In genomic region chr6:167091149-167092107, GRCh38 we compare ENCODE assay signal across 12 cellular contexts. TPM values are rescaled to one million over a fixed set of nuclear protein-coding genes. Genes with fewer than 3 reads are reported as not detected.
DNase-seq lines count a peak whose midpoint lies in the region; ATAC-seq and TF ChIP-seq lines count a peak whose summit lies in the region.
"Had no signal": no experiment of that assay in that cellular context is flagged by ENCODE, and none has a peak within 500 bp of the region (broad histone marks: within the 10 kb centered on the region; RNA-seq: fewer than 3 reads in every experiment).

No MANE protein-coding gene starts in this region.

- no peak overlapping the region for H3K27ac ChIP-seq in CD8-positive, alpha-beta T cell (ENCODE audit: low read depth, low read length)
- H3K27ac ChIP-seq in HL-60 (replicated peaks), result peak overlapping the region; percentile 82

- H3K27me3 ChIP-seq in CD8-positive, alpha-beta T cell (ENCODE audit: insufficient read depth, low read length), result no peaks in the 10 kb centered on the region
- no peaks in the 10 kb centered on the region for H3K27me3 ChIP-seq in HL-60 (ENCODE audit: insufficient read depth, poor library complexity, severe bottlenecking)

- peaks cover 8% of the 10 kb centered on the region for H3K9me3 Mint-ChIP-seq in CD8-positive, alpha-beta T cell
- peaks cover 12% of the 10 kb centered on the region for H3K9me3 Mint-ChIP-seq in mesothelial cell of epicardium

- no peak overlapping the region for H3K4me3 ChIP-seq in CD8-positive, alpha-beta T cell (ENCODE audit: low read depth, low read length)
- H3K4me3 ChIP-seq in HL-60 (replicated peaks; ENCODE audit: insufficient read depth, low read length), result no peak overlapping the region

- no peak for DNase-seq in CD8-positive, alpha-beta T cell
- DNase-seq in HL-60 (ENCODE audit: low read depth in 1 of 2, low spot score in 1 of 2) (peak in 1 of 2 experiments; percentile 74), T-helper 22 cell (ENCODE audit: low read depth) (peak; percentile 66), mesothelial cell of epicardium (ENCODE audit: low spot score in 2 of 2, unreplicated experiment in 2 of 2) (no peak), cortex of kidney (lab: John Stamatoyannopoulos, UW) (no peak), NCI-H1048 (lab: John Stamatoyannopoulos, UW) (no peak)
- DNase-seq: activated CD4-positive, alpha-beta T cell treated with anti-CD3 and anti-CD28 coated beads, Interleukin-2, amount 10 ng/mL, durations not matched to agents 7 days and 5 days; NCI-H187 treated with DMSO at 0.1 percent for 48 hours had no signal

- POLR2A ChIA-PET in CD8-positive, alpha-beta T cell (lab: Charles Lee), result interaction anchor here (1.0 kb wide), 1 partner anchor 27 kb away, joined by 3 read pairs; no protein-coding TSS in a partner anchor

- peak overlapping the region; percentile 62 for H3K27ac Mint-ChIP-seq in CD8-positive, alpha-beta T cell
- H3K27ac Mint-ChIP-seq in mesothelial cell of epicardium, result peak overlapping the region; percentile 32
- H3K27ac Mint-ChIP-seq: activated CD4-positive, alpha-beta T cell treated with anti-CD3 and anti-CD28 coated beads, Interleukin-2, amount 10 ng/mL, durations not matched to agents 7 days and 5 days had no signal

- peaks cover 53% of the 10 kb centered on the region for H3K4me1 Mint-ChIP-seq in CD8-positive, alpha-beta T cell (ENCODE audit: low read depth)
- H3K4me1 Mint-ChIP-seq in mesothelial cell of epicardium, result peaks cover 16% of the 10 kb centered on the region

- peak; percentile 18 for ATAC-seq in CD8-positive, alpha-beta T cell
- ATAC-seq in HG03460 (IDR thresholded peaks at IDR 0.05; ENCODE audit: unreplicated experiment) (no peak), HG03139 (IDR thresholded peaks at IDR 0.05; ENCODE audit: unreplicated experiment) (no peak)
- ATAC-seq: esophagus mucosa, Panc1 had no signal

- H3K9me3 ChIP-seq in CD8-positive, alpha-beta T cell (ENCODE audit: low read length), result no peaks in the 10 kb centered on the region

- intact Hi-C loops in CD8-positive, alpha-beta T cell (cut with DNase I, micrococcal nuclease), result no loop called here

- H3K36me3 Mint-ChIP-seq in CD8-positive, alpha-beta T cell, result peaks cover 4% of the 10 kb centered on the region
- peaks cover 4% of the 10 kb centered on the region for H3K36me3 Mint-ChIP-seq in mesothelial cell of epicardium

- peak overlapping the region; percentile 32 for H3K4me3 Mint-ChIP-seq in CD8-positive, alpha-beta T cell
- H3K4me3 Mint-ChIP-seq in mesothelial cell of epicardium, result no peak overlapping the region
- H3K4me3 Mint-ChIP-seq: activated CD4-positive, alpha-beta T cell treated with anti-CD3 and anti-CD28 coated beads, Interleukin-2, amount 10 ng/mL, durations not matched to agents 7 days and 5 days had no signal

- peaks cover 50% of the 10 kb centered on the region for H3K4me1 ChIP-seq in CD8-positive, alpha-beta T cell (ENCODE audit: insufficient read depth, low read length)

- CTCF ChIA-PET in CD8-positive, alpha-beta T cell (lab: Charles Lee), result interaction anchor here (1.0 to 1.3 kb wide), 3 partner anchors 10 to 76 kb away, joined by 3 read pairs; no protein-coding TSS in a partner anchor

- no peaks in the 10 kb centered on the region for H3K36me3 ChIP-seq in CD8-positive, alpha-beta T cell (ENCODE audit: insufficient read depth, low read length)

- TF ChIP-seq CTCF in CD8-positive, alpha-beta T cell (IDR thresholded peaks at IDR 0.05), result no peak
- TF ChIP-seq CTCF in HL-60 (IDR thresholded peaks at IDR 0.05; ENCODE audit: insufficient read depth, low read length) (no peak), mesothelial cell of epicardium (IDR thresholded peaks at IDR 0.05; ENCODE audit: unreplicated experiment) (no peak)

- H3K27me3 Mint-ChIP-seq in CD8-positive, alpha-beta T cell (ENCODE audit: low read depth), result no peaks in the 10 kb centered on the region
- no peaks in the 10 kb centered on the region for H3K27me3 Mint-ChIP-seq in mesothelial cell of epicardium (ENCODE audit: low read depth)

RNA-seq across cellular contexts. Expression of gene CCR6, which starts 31.5 kb away (rescaled TPM):
- 10 to 100 TPM in 1 of 2 experiments, 1 to 10 TPM in 1; 7.6 to 10.3 TPM for total RNA-seq in CD8-positive, alpha-beta T cell
- total RNA-seq in mesothelial cell of epicardium, result not detected in 3 replicates
- total RNA-seq: esophagus mucosa had no signal
